In genomic region chr14:94394025-94394493, GRCh38 we compare ENCODE assay signal across 3 cellular contexts.
TF ChIP-seq lines count a peak whose summit lies in the region.

No MANE protein-coding gene starts in this region.

TF ChIP-seq in IMR-90, 13 proteins besides CTCF, POLR2A, EP300 and RAD21:
- no peak for TF ChIP-seq MAFK (IDR thresholded peaks at IDR 0.05; ENCODE audit: low read depth, low read length)
- no peak for TF ChIP-seq CEBPB (IDR thresholded peaks at IDR 0.05; ENCODE audit: low read depth, low read length)
- TF ChIP-seq SMC3 (IDR thresholded peaks at IDR 0.05; ENCODE audit: low read depth, low read length), result no peak
- no peak for TF ChIP-seq RFX5 (IDR thresholded peaks at IDR 0.05; ENCODE audit: low read depth, low read length)
- no peak for TF ChIP-seq FOS (IDR thresholded peaks at IDR 0.05; ENCODE audit: low read depth, low read length)
- TF ChIP-seq MAZ (IDR thresholded peaks at IDR 0.05; ENCODE audit: borderline replicate concordance, low read depth, low read length), result no peak
- no peak for TF ChIP-seq RCOR1 (IDR thresholded peaks at IDR 0.05; ENCODE audit: insufficient replicate concordance, low read length)
- TF ChIP-seq MXI1 (IDR thresholded peaks at IDR 0.05; ENCODE audit: borderline replicate concordance, low read depth, low read length), result no peak
- no peak for TF ChIP-seq ELK1 (IDR thresholded peaks at IDR 0.05; ENCODE audit: borderline replicate concordance, low read depth, low read length)
- TF ChIP-seq, protein P1, sequence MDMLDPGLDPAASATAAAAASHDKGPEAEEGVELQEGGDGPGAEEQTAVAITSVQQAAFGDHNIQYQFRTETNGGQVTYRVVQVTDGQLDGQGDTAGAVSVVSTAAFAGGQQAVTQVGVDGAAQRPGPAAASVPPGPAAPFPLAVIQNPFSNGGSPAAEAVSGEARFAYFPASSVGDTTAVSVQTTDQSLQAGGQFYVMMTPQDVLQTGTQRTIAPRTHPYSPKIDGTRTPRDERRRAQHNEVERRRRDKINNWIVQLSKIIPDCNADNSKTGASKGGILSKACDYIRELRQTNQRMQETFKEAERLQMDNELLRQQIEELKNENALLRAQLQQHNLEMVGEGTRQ (IDR thresholded peaks at IDR 0.05; ENCODE audit: low read depth, low read length), result no peak
- TF ChIP-seq CHD1 (IDR thresholded peaks at IDR 0.05; ENCODE audit: low read depth, low read length), result no peak
- no peak for TF ChIP-seq BHLHE40 (IDR thresholded peaks at IDR 0.05; ENCODE audit: low read depth, low read length)
- no peak for TF ChIP-seq NFE2L2 (IDR thresholded peaks at IDR 0.05; ENCODE audit: low read depth, low read length)

TF ChIP-seq in H1, 55 proteins besides CTCF, POLR2A, EP300 and RAD21:
- TF ChIP-seq HDAC2 (IDR thresholded peaks at IDR 0.05; ENCODE audit: borderline replicate concordance in 1 of 2, low read depth in 2 of 2, low read length in 2 of 2) (no peak), KDM1A (IDR thresholded peaks at IDR 0.05; ENCODE audit: borderline replicate concordance, low read length) (peak; percentile 49; the same call in 1 of the 2 replicates)

TF ChIP-seq in GM12891, 5 proteins besides CTCF, POLR2A, EP300 and RAD21:
- no peak for TF ChIP-seq SPI1 (IDR thresholded peaks at IDR 0.05; ENCODE audit: low read depth, low read length)
- TF ChIP-seq POU2F2 (IDR thresholded peaks at IDR 0.05; ENCODE audit: low read depth, low read length), result no peak
- no peak for TF ChIP-seq POLR2AphosphoS5 (IDR thresholded peaks at IDR 0.05; ENCODE audit: low read depth, low read length)
- TF ChIP-seq PAX5 (IDR thresholded peaks at IDR 0.05; ENCODE audit: insufficient read depth, low read length, severe bottlenecking), result no peak
- TF ChIP-seq TAF1 (IDR thresholded peaks at IDR 0.05; ENCODE audit: low read depth, low read length), result no peak
